Comparison of ENCODE assay signal across 34 cellular contexts in genomic region chr1:24169286-24169685, GRCh38. TPM values are rescaled to one million over a fixed set of nuclear protein-coding genes. Genes with fewer than 3 reads are reported as not detected.
"Had no signal": no experiment of that assay in that cellular context is flagged by ENCODE, and none has a peak within 500 bp of the region (broad histone marks: within the 10 kb centered on the region; RNA-seq: fewer than 3 reads in every experiment).

No MANE protein-coding gene starts in this region.

- DNase-seq: naive B cell; naive thymus-derived CD8-positive, alpha-beta T cell; nephron progenitor cell; occipital lobe; ovary; psoas muscle; right cardiac atrium; right lobe of liver; spleen; stimulated activated CD4-positive, alpha-beta T cell treated with anti-CD3 and anti-CD28 coated beads, Interleukin-12 subunit alpha, Interleukin-12 subunit beta, amount 100 ng/mL, for 4 hours; stimulated activated CD4-positive, alpha-beta T cell treated with anti-CD3 and anti-CD28 coated beads, Interleukin-1b, Interleukin-23, amount 100 ng/mL, for 48 hours; stimulated activated CD4-positive, alpha-beta T cell treated with anti-CD3 and anti-CD28 coated beads, Interleukin-4, amount 100 ng/mL, for 1 hour; stimulated activated CD4-positive, alpha-beta T cell treated with anti-CD3 and anti-CD28 coated beads, Interleukin-4, amount 100 ng/mL, for 4 hours; stimulated activated CD8-positive, alpha-beta memory T cell treated with anti-CD3 and anti-CD28 coated beads, Interleukin-4, amount 100 ng/mL, for 48 hours; stimulated activated naive CD4-positive, alpha-beta T cell; stimulated activated naive CD8-positive, alpha-beta T cell treated with anti-CD3 and anti-CD28 coated beads, Interleukin-15, amount 100 ng/mL, for 72 hours; stimulated activated naive CD8-positive, alpha-beta T cell treated with anti-CD3 and anti-CD28 coated beads, Interleukin-15, Interleukin-2, amounts not matched to agents 100 U/mL and 50 U/mL, for 24 hours; substantia nigra; testis; tibial artery; transverse colon; upper lobe of right lung; uterus had no signal

- H3K4me1 Mint-ChIP-seq: neural crest cell; stimulated activated naive CD8-positive, alpha-beta T cell treated with anti-CD3 and anti-CD28 coated beads, Interleukin-15, amount 100 ng/mL, for 72 hours had no signal

- H3K36me3 ChIP-seq: ovary, tibial artery, transverse colon, upper lobe of right lung, uterus had no signal

- H3K27me3 ChIP-seq: ovary, right lobe of liver, testis, transverse colon, upper lobe of right lung, uterus had no signal

- H3K9me3 Mint-ChIP-seq: naive thymus-derived CD8-positive, alpha-beta T cell; natural killer cell treated with Interleukin-12 subunit alpha and Interleukin-12 subunit beta and Interleukin-15 and Interleukin-18, amount 100 ng/mL, for 72 hours; neural crest cell; stimulated activated naive CD8-positive, alpha-beta T cell treated with anti-CD3 and anti-CD28 coated beads, Interleukin-15, amount 100 ng/mL, for 72 hours had no signal

- H3K9ac ChIP-seq: parathyroid adenoma had no signal

- ATAC-seq: naive thymus-derived CD8-positive, alpha-beta T cell; right lobe of liver; stimulated activated memory B cell treated with anti-CD40 and anti-IgM and Interleukin-4, amounts not matched to agents 10 μg/mL and 1 μg/mL and 100 μg/mL, for 72 hours; stimulated activated naive CD8-positive, alpha-beta T cell treated with anti-CD3 and anti-CD28 coated beads, Interleukin-15, amount 100 ng/mL, for 72 hours; stimulated activated naive CD8-positive, alpha-beta T cell treated with anti-CD3 and anti-CD28 coated beads, Interleukin-15, Interleukin-2, amounts not matched to agents 100 U/mL and 50 U/mL, for 24 hours; upper lobe of right lung had no signal

- H3K4me1 ChIP-seq: parathyroid adenoma, right lobe of liver, spleen, suprapubic skin, testis, tibial artery, transverse colon, upper lobe of right lung, uterus had no signal

- H3K27ac Mint-ChIP-seq: naive thymus-derived CD8-positive, alpha-beta T cell; natural killer cell treated with Interleukin-12 subunit alpha and Interleukin-12 subunit beta and Interleukin-15 and Interleukin-18, amount 100 ng/mL, for 72 hours; nephron progenitor cell; progenitor cell of endocrine pancreas; stimulated activated memory B cell treated with anti-CD40 and anti-IgM and Interleukin-4, amounts not matched to agents 10 μg/mL and 1 μg/mL and 100 μg/mL, for 72 hours; stimulated activated naive CD8-positive, alpha-beta T cell treated with anti-CD3 and anti-CD28 coated beads, Interleukin-15, amount 100 ng/mL, for 72 hours; type B pancreatic cell had no signal

- H3K27me3 Mint-ChIP-seq: naive B cell; progenitor cell of endocrine pancreas; stimulated activated memory B cell treated with anti-CD40 and anti-IgM and Interleukin-4, amounts not matched to agents 10 μg/mL and 1 μg/mL and 100 μg/mL, for 72 hours; stimulated activated naive CD8-positive, alpha-beta T cell treated with anti-CD3 and anti-CD28 coated beads, Interleukin-15, amount 100 ng/mL, for 72 hours; type B pancreatic cell had no signal

- H3K4me3 Mint-ChIP-seq: naive B cell; naive thymus-derived CD8-positive, alpha-beta T cell; natural killer cell treated with Interleukin-12 subunit alpha and Interleukin-12 subunit beta and Interleukin-15 and Interleukin-18, amount 100 ng/mL, for 72 hours; nephron progenitor cell; neural crest cell; stimulated activated memory B cell treated with anti-CD40 and anti-IgM and Interleukin-4, amounts not matched to agents 10 μg/mL and 1 μg/mL and 100 μg/mL, for 72 hours; stimulated activated naive CD8-positive, alpha-beta T cell treated with anti-CD3 and anti-CD28 coated beads, Interleukin-15, amount 100 ng/mL, for 72 hours; type B pancreatic cell had no signal

- H3K27ac ChIP-seq: ovary, parathyroid adenoma, psoas muscle, right lobe of liver, skin epidermis, spleen, suprapubic skin, testis, tibial artery, transverse colon, upper lobe of right lung, uterus had no signal

- H3K4me3 ChIP-seq: ovary, psoas muscle, right lobe of liver, skin epidermis, smooth muscle cell, spleen, suprapubic skin, testis, tibial artery, transverse colon, upper lobe of right lung, uterus had no signal

- H3K36me3 Mint-ChIP-seq: natural killer cell treated with Interleukin-12 subunit alpha and Interleukin-12 subunit beta and Interleukin-15 and Interleukin-18, amount 100 ng/mL, for 72 hours had no signal

- H3K9me3 ChIP-seq: ovary, psoas muscle, right lobe of liver, spleen, suprapubic skin, testis, tibial artery, transverse colon, upper lobe of right lung, uterus had no signal

RNA-seq across cellular contexts. Expression of gene IFNLR1, which starts 17.8 kb away (rescaled TPM):
- total RNA-seq: osteoblast had no signal

RNA-seq across cellular contexts. Expression of gene IL22RA1, which starts 26.3 kb away (rescaled TPM):
- total RNA-seq: naive thymus-derived CD8-positive, alpha-beta T cell; natural killer cell treated with Interleukin-12 subunit alpha and Interleukin-12 subunit beta and Interleukin-15 and Interleukin-18, amount 100 ng/mL, for 72 hours; neural crest cell; occipital lobe; spleen; urinary bladder had no signal
- polyA plus RNA-seq: naive thymus-derived CD8-positive, alpha-beta T cell; smooth muscle cell; spleen had no signal

RNA-seq across cellular contexts. Expression of gene MYOM3, which starts 57.4 kb away (rescaled TPM):
- total RNA-seq: naive thymus-derived CD8-positive, alpha-beta T cell; natural killer cell treated with Interleukin-12 subunit alpha and Interleukin-12 subunit beta and Interleukin-15 and Interleukin-18, amount 100 ng/mL, for 72 hours; neural crest cell; spleen had no signal
- polyA plus RNA-seq: naive thymus-derived CD8-positive, alpha-beta T cell had no signal
